Comparison of ENCODE assay signal across 9 cellular contexts in genomic region chr4:143559757-143560147, GRCh38. TPM values are rescaled to one million over a fixed set of nuclear protein-coding genes. Genes with fewer than 3 reads are reported as not detected.
A peak's percentile ranks its signal among the peaks of the same experiment; 100 is the strongest.
DNase-seq lines count a peak whose midpoint lies in the region; ATAC-seq and TF ChIP-seq lines count a peak whose summit lies in the region.
"Had no signal": no experiment of that assay in that cellular context is flagged by ENCODE, and none has a peak within 500 bp of the region (broad histone marks: within the 10 kb centered on the region; RNA-seq: fewer than 3 reads in every experiment).

No MANE protein-coding gene starts in this region.

- no peak overlapping the region for H2BK120ac ChIP-seq in mesenchymal stem cell (ENCODE audit: low read depth, low read length)

- no peaks in the 10 kb centered on the region for H3K79me1 ChIP-seq in mesenchymal stem cell (replicated peaks; ENCODE audit: low read length, poor library complexity, severe bottlenecking)

- no peak overlapping the region for H2AFZ ChIP-seq in mesenchymal stem cell (ENCODE audit: low read depth, low read length)

- no peak overlapping the region for H3K18ac ChIP-seq in mesenchymal stem cell (ENCODE audit: low read depth in 1 of 2, low read length in 2 of 2)

- H4K8ac ChIP-seq in mesenchymal stem cell (ENCODE audit: low read length), result no peak overlapping the region

- H3K23ac ChIP-seq in mesenchymal stem cell (ENCODE audit: low read length in 2 of 2), result no peak overlapping the region

- H4K91ac ChIP-seq in mesenchymal stem cell (ENCODE audit: low read length), result peak overlapping the region; percentile 15

- ATAC-seq in GM18502 (IDR thresholded peaks at IDR 0.05; ENCODE audit: poor library complexity, unreplicated experiment) (no peak), GM19324 (IDR thresholded peaks at IDR 0.05; ENCODE audit: low FRiP score, unreplicated experiment) (no peak)

- TF ChIP-seq CTCF in astrocyte of the cerebellum (IDR thresholded peaks at IDR 0.05; ENCODE audit: low read depth, low read length, missing control alignments) (no peak), tibial artery (IDR thresholded peaks at IDR 0.05) (no peak)

- H3K4me1 ChIP-seq in mesenchymal stem cell (ENCODE audit: control insufficient read depth, insufficient read depth, low read depth, low read length) (no peaks in the 10 kb centered on the region), tibial artery (peaks cover 0 to 11% (median 0%) of the 10 kb centered on the region in 4 donors)
- H3K4me1 ChIP-seq: BLaER1 had no signal

- no peak overlapping the region for H2AK5ac ChIP-seq in mesenchymal stem cell (ENCODE audit: low read length, severe bottlenecking)

- no peak overlapping the region for H2BK15ac ChIP-seq in mesenchymal stem cell (ENCODE audit: low read depth, poor library complexity, severe bottlenecking)

- 97% methylated on average over 15 of the region's 17 CpGs for WGBS in mesenchymal stem cell

- H3K36me3 ChIP-seq in mesenchymal stem cell (ENCODE audit: control insufficient read depth in 1 of 2, insufficient read depth in 2 of 2, low read depth in 1 of 2, low read length in 2 of 2), result peaks cover 4 to 14% of the 10 kb centered on the region in 2 experiments
- peaks cover 0 to 7% (median 5%) of the 10 kb centered on the region in 3 donors for H3K36me3 ChIP-seq in tibial artery

- H3K14ac ChIP-seq in mesenchymal stem cell (ENCODE audit: low read length in 2 of 2), result no peak overlapping the region

- peak; percentile 35 to 49 for DNase-seq in NCI-H2081 (lab: John Stamatoyannopoulos, UW)
- DNase-seq in NCI-H2081 treated with DMSO at 0.1 percent for 48 hours (lab: John Stamatoyannopoulos, UW), result no peak
- DNase-seq in NCI-H2171 treated with DMSO at 0.1 percent for 48 hours (lab: John Stamatoyannopoulos, UW), result peak; percentile 31
- DNase-seq in astrocyte of the cerebellum (ENCODE audit: low read depth), result no peak
- DNase-seq in mesenchymal stem cell, result no peak
- no peak for DNase-seq in tibial artery

- H3K4ac ChIP-seq in mesenchymal stem cell (ENCODE audit: low read depth in 1 of 2, low read length in 2 of 2), result no peak overlapping the region

- H3K27me3 ChIP-seq in mesenchymal stem cell (ENCODE audit: control insufficient read depth in 1 of 2, insufficient read depth in 1 of 2, low read length in 2 of 2), result no peaks in the 10 kb centered on the region
- no peaks in the 10 kb centered on the region for H3K27me3 ChIP-seq in tibial artery
- H3K27me3 ChIP-seq: BLaER1 had no signal

- in situ Hi-C loops in astrocyte of the cerebellum (cut with HindIII; ENCODE audit: low sequenced_read_pairs), result no loop called here

- H3K4me2 ChIP-seq in mesenchymal stem cell (ENCODE audit: low read length, poor library complexity, severe bottlenecking), result no peak overlapping the region
- H3K4me2 ChIP-seq: BLaER1 had no signal

- peak overlapping the region; percentile 92 for H3K9ac ChIP-seq in mesenchymal stem cell (ENCODE audit: low read length)
- H3K9ac ChIP-seq: BLaER1 had no signal

- H3K4me3 ChIP-seq in astrocyte of the cerebellum (ENCODE audit: low read depth, low read length), result peak overlapping the region; percentile 48
- peak overlapping the region in 1 of 2 experiments; percentile 82 for H3K4me3 ChIP-seq in mesenchymal stem cell (ENCODE audit: insufficient read depth in 1 of 2, low read depth in 1 of 2, low read length in 2 of 2)
- H3K4me3 ChIP-seq in tibial artery, result peak overlapping the region; percentile 56 to 67
- H3K4me3 ChIP-seq: BLaER1 had no signal

- no peaks in the 10 kb centered on the region for H3K9me3 ChIP-seq in mesenchymal stem cell (ENCODE audit: control insufficient read depth, low read length)
- no peaks in the 10 kb centered on the region for H3K9me3 ChIP-seq in tibial artery

- H3K27ac ChIP-seq in mesenchymal stem cell (ENCODE audit: low read length, poor library complexity, severe bottlenecking) (no peak overlapping the region), tibial artery (peak overlapping the region; percentile 64 to 66)
- H3K27ac ChIP-seq: BLaER1 had no signal

- H2BK12ac ChIP-seq in mesenchymal stem cell (ENCODE audit: low read length in 2 of 2), result no peak overlapping the region

- intact Hi-C loops in tibial artery (cut with DNase I; ENCODE audit: low total_unique reads), result loop anchor here (5.0 kb wide), 1 partner anchor 1538 kb away; the partner anchor contains the start of genes ABCE1 and ANAPC10

- no peak overlapping the region for H2BK5ac ChIP-seq in mesenchymal stem cell (ENCODE audit: low read depth, low read length, poor library complexity, severe bottlenecking)

RNA-seq across cellular contexts. Expression of gene SMARCA5, which starts 46.2 kb away (rescaled TPM):
- polyA plus RNA-seq in mesenchymal stem cell (2013, experiment 1 of 2), result 35.7 TPM
- polyA plus RNA-seq in mesenchymal stem cell (2013, experiment 2 of 2), result 36.7 TPM

Comparison
In these comparisons a context has a peak if more than half of its experiments do, and no peak if none do; other contexts are left out.
1. DNase-seq: peak in NCI-H2081 (2 of 2) and NCI-H2171 treated with DMSO at 0.1 percent for 48 hours (single experiment); none in NCI-H2081 treated with DMSO at 0.1 percent for 48 hours (single experiment), astrocyte of the cerebellum (single experiment), mesenchymal stem cell (single experiment) and tibial artery (0 of 2).